15 cellular contexts compared by ENCODE assay signal in the genomic region with DNA sequence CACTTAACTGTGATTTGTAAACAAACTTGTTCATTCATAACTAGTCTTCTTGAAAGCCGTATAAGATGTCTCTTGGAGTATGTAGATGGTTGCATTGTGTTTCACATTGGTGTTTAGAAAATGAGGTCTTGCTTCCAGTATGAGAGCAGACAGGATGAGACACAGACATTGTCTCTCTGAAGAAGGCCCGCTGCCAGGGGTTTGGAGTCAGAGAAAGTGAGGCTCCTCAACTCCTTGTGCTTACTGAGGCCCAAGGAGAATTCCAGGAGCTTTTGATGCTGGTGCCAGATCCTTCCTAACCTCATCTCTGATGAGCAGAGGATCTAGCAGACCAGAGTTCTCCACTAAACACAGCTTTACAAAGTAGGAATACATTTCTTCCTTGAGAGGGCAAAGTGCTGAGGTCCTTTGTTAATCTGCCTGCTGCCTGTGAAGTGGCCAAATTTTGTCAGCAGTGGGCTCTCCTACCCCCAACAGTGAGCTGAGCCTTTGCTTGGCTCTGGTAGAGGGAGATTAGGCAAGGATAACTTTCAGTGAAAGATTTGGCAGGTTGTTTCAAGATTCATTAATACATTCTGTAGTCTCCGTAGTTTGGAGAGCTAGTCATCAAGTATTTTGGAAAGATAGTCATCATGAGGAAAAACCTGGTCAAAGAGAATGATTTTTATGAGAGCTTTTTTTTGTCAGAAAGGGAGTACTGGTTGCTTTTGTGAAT. TPM values are rescaled to one million over a fixed set of nuclear protein-coding genes. Genes with fewer than 3 reads are reported as not detected.
DNase-seq lines count a peak whose midpoint lies in the region; ATAC-seq and TF ChIP-seq lines count a peak whose summit lies in the region.
"Had no signal": no experiment of that assay in that cellular context is flagged by ENCODE, and none has a peak within 500 bp of the region (broad histone marks: within the 10 kb centered on the region; RNA-seq: fewer than 3 reads in every experiment).

No MANE protein-coding gene starts in this region.

- H3K9me3 ChIP-seq in AG04450 (ENCODE audit: control insufficient read depth, insufficient read depth, low read length) (no peaks in the 10 kb centered on the region), esophagus muscularis mucosa (no peaks in the 10 kb centered on the region), prostate gland (no peaks in the 10 kb centered on the region), SJCRH30 (replicated peaks) (no peaks in the 10 kb centered on the region)

- H3K27me3 ChIP-seq in AG04450 (ENCODE audit: control insufficient read depth, insufficient read depth, low read length) (no peaks in the 10 kb centered on the region), esophagus muscularis mucosa (no peaks in the 10 kb centered on the region), prostate gland (replicated peaks; ENCODE audit: insufficient read depth) (no peaks in the 10 kb centered on the region), SJCRH30 (no peaks in the 10 kb centered on the region)

- intact Hi-C loops in esophagus muscularis mucosa (cut with DNase I), result no loop called here
- intact Hi-C loops in prostate gland (cut with DNase I), result no loop called here
- intact Hi-C loops in left colon (cut with DNase I, micrococcal nuclease), result no loop called here

- POLR2A ChIA-PET in AG04450 (lab: Yijun Ruan, JAX), result no interaction called here

- H3K27ac ChIP-seq in AG04450 (ENCODE audit: low read depth, low read length) (peak overlapping the region; percentile 22), esophagus muscularis mucosa (replicated peaks in 1 of 4) (peak overlapping the region; percentile 70 to 82 (median 72)), prostate gland (peak overlapping the region; percentile 2 to 75), SJCRH30 (no peak overlapping the region)
- H3K27ac ChIP-seq: C4-2B, parathyroid adenoma, SK-N-MC had no signal

- H3K4me3 ChIP-seq in AG04450 (ENCODE audit: low read depth, low read length) (no peak overlapping the region), esophagus muscularis mucosa (no peak overlapping the region), prostate gland (no peak overlapping the region), SJCRH30 (no peak overlapping the region)
- H3K4me3 ChIP-seq: SK-N-MC had no signal

- H3K4me1 ChIP-seq in esophagus muscularis mucosa (peaks cover 24 to 57% (median 47%) of the 10 kb centered on the region in 4 donors), prostate gland (replicated peaks) (peaks cover 2% of the 10 kb centered on the region), SJCRH30 (peaks cover 12% of the 10 kb centered on the region)
- H3K4me1 ChIP-seq: parathyroid adenoma had no signal

- no peak for TF ChIP-seq EP300 in esophagus muscularis mucosa (IDR thresholded peaks at IDR 0.05)

- no peak for DNase-seq in AG04450 (ENCODE audit: low read depth, low spot score)
- DNase-seq in HCEC 1CT, result peak; percentile 5
- no peak for DNase-seq in esophagus muscularis mucosa (ENCODE audit: extremely low spot score)
- no peak for DNase-seq in prostate gland (ENCODE audit: low spot score)
- DNase-seq in SJCRH30, result no peak
- DNase-seq in RPMI8226, result no peak
- DNase-seq in epidermal melanocyte (ENCODE audit: insufficient read length, low spot score), result no peak
- no peak for DNase-seq in left colon
- DNase-seq: activated CD4-positive, alpha-beta T cell treated with anti-CD3 and anti-CD28 coated beads, Interleukin-2, amount 50 U/mL, for 48 hours; erythroblast; NCI-H1092; NCI-H748 treated with DMSO at 0.1 percent for 48 hours had no signal

- H3K36me3 ChIP-seq in esophagus muscularis mucosa (peaks cover 13 to 52% (median 33%) of the 10 kb centered on the region in 4 donors), prostate gland (no peaks in the 10 kb centered on the region), SJCRH30 (peaks cover 70% of the 10 kb centered on the region)

- no peak for TF ChIP-seq CTCF in AG04450 (IDR thresholded peaks at IDR 0.05; ENCODE audit: low read depth, low read length)
- TF ChIP-seq CTCF in esophagus muscularis mucosa (IDR thresholded peaks at IDR 0.05), result no peak
- no peak for TF ChIP-seq CTCF in prostate gland (IDR thresholded peaks at IDR 0.05)

- 42% methylated on average over 3 of the region's 3 CpGs for WGBS in esophagus muscularis mucosa
- WGBS in prostate gland, result 48% methylated on average over 3 of the region's 3 CpGs

- ATAC-seq in left colon, result no peak

- CTCF ChIA-PET in AG04450 (lab: Charles Lee), result interaction anchor here (0.6 to 2.0 kb wide), 2 partner anchors 39 to 156 kb away, joined by 4 to 5 read pairs; partner anchors contain the start of gene C20orf203

- TF ChIP-seq POLR2A in esophagus muscularis mucosa (IDR thresholded peaks at IDR 0.05; ENCODE audit: low read depth), result no peak
- TF ChIP-seq POLR2A in prostate gland (IDR thresholded peaks at IDR 0.05), result no peak

RNA-seq across cellular contexts. Expression of gene MAPRE1, which starts 9.7 kb away (rescaled TPM):
- polyA plus RNA-seq in AG04450 (2011; rRNA removed), result 112 and 128 TPM in 2 replicates
- 75.8 and 83.0 TPM in 2 replicates for polyA minus RNA-seq in AG04450 (2011; rRNA and poly(A)+ RNA removed)
- total RNA-seq in esophagus muscularis mucosa (100 to 1,000 TPM; 124 to 167 (median 143) TPM), prostate gland (100 to 1,000 TPM in 1 of 2 donors, 10 to 100 TPM in 1; 65.4 to 136 TPM), left colon (10 to 100 TPM; 75.6 to 85.5 TPM)
- total RNA-seq in SJCRH30 (2014; rRNA removed; shearing (Covaris generic)), result 322 and 324 TPM in 2 replicates

RNA-seq across cellular contexts. Expression of gene EFCAB8, which starts 29.3 kb away (rescaled TPM):
- polyA plus RNA-seq in AG04450 (2011; rRNA removed), result not detected in 2 replicates
- polyA minus RNA-seq in AG04450 (2011; rRNA and poly(A)+ RNA removed), result 0.04 TPM in 1 of 2 replicates, not detected in the other
- total RNA-seq in esophagus muscularis mucosa (under 1 TPM in 2 of 4 donors, not detected in 2; 0.17 to 0.92 TPM), prostate gland (1 to 10 TPM in 1 of 2 donors, under 1 TPM in 1; 0.87 to 1.8 TPM), left colon (under 1 TPM in 1 of 2 donors, not detected in 1; 0.11 TPM)
- total RNA-seq in SJCRH30 (2014; rRNA removed; shearing (Covaris generic)), result 0.28 and 0.58 TPM in 2 replicates
